7 cellular contexts compared by ENCODE assay signal in genomic region chr17:57986841-57987581, GRCh38. TPM values are rescaled to one million over a fixed set of nuclear protein-coding genes. Genes with fewer than 3 reads are reported as not detected.
DNase-seq lines count a peak whose midpoint lies in the region; ATAC-seq, FAIRE-seq and TF ChIP-seq lines count a peak whose summit lies in the region.

No MANE protein-coding gene starts in this region.

- peak overlapping the region; percentile 84 for H3K4me2 ChIP-seq in skeletal muscle satellite cell (ENCODE audit: low read length)

- peaks cover 47% of the 10 kb centered on the region for H3K4me1 Mint-ChIP-seq in T-helper 17 cell

- H3K27ac ChIP-seq in brain microvascular endothelial cell, result peak overlapping the region; percentile 91

- peak overlapping the region; percentile 90 for H3K27ac Mint-ChIP-seq in T-helper 17 cell

- H3K9me3 ChIP-seq in T-helper 17 cell (ENCODE audit: control insufficient read depth, low read length, poor library complexity, severe bottlenecking) (no peaks in the 10 kb centered on the region), skeletal muscle satellite cell (replicated peaks; ENCODE audit: low read length) (no peaks in the 10 kb centered on the region)

- H3K36me3 Mint-ChIP-seq in T-helper 17 cell (ENCODE audit: low read depth), result peaks cover 3% of the 10 kb centered on the region

- H3K36me3 ChIP-seq in brain microvascular endothelial cell (replicated peaks), result peaks cover 4% of the 10 kb centered on the region
- peaks cover 13% of the 10 kb centered on the region for H3K36me3 ChIP-seq in skeletal muscle satellite cell (ENCODE audit: insufficient read depth, low read length)

- no peaks in the 10 kb centered on the region for H3K27me3 ChIP-seq in brain microvascular endothelial cell (replicated peaks)
- H3K27me3 ChIP-seq in skeletal muscle satellite cell (ENCODE audit: control insufficient read depth, insufficient read depth, low read length), result no peaks in the 10 kb centered on the region

- peak overlapping the region; percentile 86 for H3K9ac ChIP-seq in skeletal muscle satellite cell (ENCODE audit: low read depth, low read length)

- DNase-seq in GM18507 (ENCODE audit: extremely low spot score, insufficient read length, low read depth) (no peak), T-helper 17 cell (peak; percentile 19 to 37 (median 24)), brain microvascular endothelial cell (peak; percentile 65), iPS-NIHi11 (ENCODE audit: low spot score) (peak; percentile 65)

- peaks cover 47% of the 10 kb centered on the region for H3K4me1 ChIP-seq in skeletal muscle satellite cell (ENCODE audit: control insufficient read depth, insufficient read depth, low read length)

- no peak for TF ChIP-seq CTCF in brain microvascular endothelial cell (IDR thresholded peaks at IDR 0.05; ENCODE audit: low read depth, low read length, missing control alignments)

- peak overlapping the region; percentile 95 for H3K4me3 Mint-ChIP-seq in T-helper 17 cell

- H3K27me3 Mint-ChIP-seq in T-helper 17 cell, result no peaks in the 10 kb centered on the region

- in situ Hi-C loops in brain microvascular endothelial cell (cut with HindIII; ENCODE audit: low pct_ligation_motif_present, low sequenced_read_pairs), result no loop called here

- peak overlapping the region; percentile 78 for H3K4me3 ChIP-seq in brain microvascular endothelial cell (ENCODE audit: low read depth, low read length)
- peak overlapping the region; percentile 84 for H3K4me3 ChIP-seq in skeletal muscle satellite cell (ENCODE audit: low read length)

- FAIRE-seq in GM18507 (lab: Jason Lieb, UNC), result peak; percentile 33

- peak; percentile 16 for ATAC-seq in HG03442 (IDR thresholded peaks at IDR 0.05; ENCODE audit: unreplicated experiment)
- ATAC-seq in T-helper 17 cell, result peak; percentile 23
- no peak for ATAC-seq in GM21515 (IDR thresholded peaks at IDR 0.05; ENCODE audit: unreplicated experiment)

RNA-seq across cellular contexts. Expression of gene VEZF1, which starts 1.0 kb away (rescaled TPM):
- 10 to 100 TPM; 41.7 to 48.7 TPM for total RNA-seq in T-helper 17 cell
- 24.6 and 24.9 TPM in 2 replicates for total RNA-seq in skeletal muscle satellite cell (2012; rRNA removed)

RNA-seq across cellular contexts. Expression of gene SRSF1, which starts 20.0 kb away (rescaled TPM):
- 100 to 1,000 TPM in 1 of 2 donors, 10 to 100 TPM in 1; 94.9 to 107 TPM for total RNA-seq in T-helper 17 cell
- 365 and 445 TPM in 2 replicates for total RNA-seq in skeletal muscle satellite cell (2012; rRNA removed)

RNA-seq across cellular contexts. Expression of gene CUEDC1, which starts 31.8 kb away (rescaled TPM):
- total RNA-seq in T-helper 17 cell, result under 1 TPM; 0.21 to 0.82 TPM
- total RNA-seq in skeletal muscle satellite cell (2012; rRNA removed), result 9.4 and 15.7 TPM in 2 replicates
